In genomic region chr3:170982733-170983132, GRCh38 we compare ENCODE assay signal across 19 cellular contexts. TPM values are rescaled to one million over a fixed set of nuclear protein-coding genes. Genes with fewer than 3 reads are reported as not detected.
A peak's percentile ranks its signal among the peaks of the same experiment; 100 is the strongest.
DNase-seq lines count a peak whose midpoint lies in the region; ATAC-seq and TF ChIP-seq lines count a peak whose summit lies in the region.
"Had no signal": no experiment of that assay in that cellular context is flagged by ENCODE, and none has a peak within 500 bp of the region (broad histone marks: within the 10 kb centered on the region; RNA-seq: fewer than 3 reads in every experiment).

No MANE protein-coding gene starts in this region.

- H3K27me3 Mint-ChIP-seq in Caco-2 (ENCODE audit: insufficient read depth, unreplicated experiment): no peaks in the 10 kb centered on the region
- peaks cover 12% of the 10 kb centered on the region for H3K27me3 Mint-ChIP-seq in activated CD4-positive, alpha-beta T cell treated with anti-CD3 and anti-CD28 coated beads, Interleukin-2, amount 10 ng/mL, durations not matched to agents 7 days and 5 days

- H3K4me1 Mint-ChIP-seq in Caco-2 (ENCODE audit: low read depth, unreplicated experiment): peaks cover 9% of the 10 kb centered on the region
- H3K4me1 Mint-ChIP-seq in activated CD4-positive, alpha-beta T cell treated with anti-CD3 and anti-CD28 coated beads, Interleukin-2, amount 10 ng/mL, durations not matched to agents 7 days and 5 days: no peaks in the 10 kb centered on the region

- H3K4me1 ChIP-seq in Caco-2: no peaks in the 10 kb centered on the region
- H3K4me1 ChIP-seq: foreskin keratinocyte had no signal

- H3K9me3 Mint-ChIP-seq in Caco-2 (ENCODE audit: unreplicated experiment): peaks cover 10% of the 10 kb centered on the region
- H3K9me3 Mint-ChIP-seq in activated CD4-positive, alpha-beta T cell treated with anti-CD3 and anti-CD28 coated beads, Interleukin-2, amount 10 ng/mL, durations not matched to agents 7 days and 5 days: no peaks in the 10 kb centered on the region
- H3K9me3 Mint-ChIP-seq: activated T-cell treated with anti-CD3 and anti-CD28 coated beads, Interleukin-2, amount 50 U/mL, for 72 hours had no signal

- POLR2A ChIA-PET in Caco-2 (lab: Charles Lee): no interaction called here
- POLR2A ChIA-PET in activated CD4-positive, alpha-beta T cell treated with anti-CD3 and anti-CD28 coated beads, Interleukin-2, amount 10 ng/mL, durations not matched to agents 7 days and 5 days (lab: Charles Lee): no interaction called here

- intact Hi-C loops in Caco-2 (cut with micrococcal nuclease; ENCODE audit: unreplicated experiment): no loop called here

- no peaks in the 10 kb centered on the region for H3K27me3 ChIP-seq in Caco-2 (replicated peaks; ENCODE audit: control insufficient read depth, insufficient read depth, low read length)
- H3K27me3 ChIP-seq: foreskin keratinocyte had no signal

- H3K36me3 Mint-ChIP-seq in Caco-2 (ENCODE audit: insufficient read depth, unreplicated experiment): peaks cover 4% of the 10 kb centered on the region
- no peaks in the 10 kb centered on the region for H3K36me3 Mint-ChIP-seq in activated CD4-positive, alpha-beta T cell treated with anti-CD3 and anti-CD28 coated beads, Interleukin-2, amount 10 ng/mL, durations not matched to agents 7 days and 5 days (ENCODE audit: low read depth)

- no peaks in the 10 kb centered on the region for H3K36me3 ChIP-seq in Caco-2 (ENCODE audit: control insufficient read depth, insufficient read depth, low read length)

- 0 out of 2 replicates have a peak, but pooled peaks cover 3% of the 10 kb centered on the region for H3K9me3 ChIP-seq in Caco-2

- CTCF ChIA-PET in Caco-2 (lab: Charles Lee): no interaction called here
- CTCF ChIA-PET in activated CD4-positive, alpha-beta T cell treated with anti-CD3 and anti-CD28 coated beads, Interleukin-2, amount 10 ng/mL, durations not matched to agents 7 days and 5 days (lab: Charles Lee): no interaction called here

- no TSS peak for BruUV-seq in Caco-2 (replicated peaks; lab: Mats Ljungman, UMichigan)

- DNase-seq in NCI-H187 (lab: John Stamatoyannopoulos, UW) (no peak), Caco-2 (no peak), NCI-H2171 (lab: John Stamatoyannopoulos, UW) (no peak)
- DNase-seq in activated CD4-positive, alpha-beta T cell treated with anti-CD3 and anti-CD28 coated beads, Interleukin-2, amount 10 ng/mL, durations not matched to agents 7 days and 5 days: no peak
- DNase-seq: activated T-cell treated with anti-CD3 and anti-CD28 coated beads, Interleukin-2, amount 50 U/mL, for 72 hours; foreskin keratinocyte; GDM1; KG1; NCI-H1930; stimulated activated CD4-positive, alpha-beta T cell treated with anti-CD3 and anti-CD28 coated beads, Interleukin-4, amount 100 ng/mL, for 4 hours had no signal

- no peak overlapping the region for H3K4me3 ChIP-seq in Caco-2 (ENCODE audit: low read depth, low read length)

- ATAC-seq in GM19025 (IDR thresholded peaks at IDR 0.05; ENCODE audit: low read depth, unreplicated experiment) (peak; percentile 89), GM21576 (IDR thresholded peaks at IDR 0.05; ENCODE audit: unreplicated experiment) (peak; percentile 85), HG03039 (IDR thresholded peaks at IDR 0.05; ENCODE audit: unreplicated experiment) (peak; percentile 71), HG03575 (IDR thresholded peaks at IDR 0.05; ENCODE audit: extremely low read depth, insufficient number of reproducible peaks, low FRiP score, unreplicated experiment) (peak; percentile 87)
- ATAC-seq: activated T-cell treated with anti-CD3 and anti-CD28 coated beads, Interleukin-2, amount 50 U/mL, for 72 hours; foreskin keratinocyte had no signal

- H3K27ac Mint-ChIP-seq in Caco-2 (ENCODE audit: unreplicated experiment): no peak overlapping the region
- H3K27ac Mint-ChIP-seq in activated CD4-positive, alpha-beta T cell treated with anti-CD3 and anti-CD28 coated beads, Interleukin-2, amount 10 ng/mL, durations not matched to agents 7 days and 5 days: no peak overlapping the region
- H3K27ac Mint-ChIP-seq: activated T-cell treated with anti-CD3 and anti-CD28 coated beads, Interleukin-2, amount 50 U/mL, for 72 hours had no signal

- no peak for TF ChIP-seq CTCF in Caco-2 (IDR thresholded peaks at IDR 0.05; ENCODE audit: insufficient read depth in 1 of 2, low read depth in 1 of 2, low read length in 1 of 2, severe bottlenecking in 1 of 2, unreplicated experiment in 1 of 2)

- no peak overlapping the region for H3K4me3 Mint-ChIP-seq in Caco-2 (ENCODE audit: unreplicated experiment)
- H3K4me3 Mint-ChIP-seq in activated CD4-positive, alpha-beta T cell treated with anti-CD3 and anti-CD28 coated beads, Interleukin-2, amount 10 ng/mL, durations not matched to agents 7 days and 5 days: no peak overlapping the region
- H3K4me3 Mint-ChIP-seq: activated T-cell treated with anti-CD3 and anti-CD28 coated beads, Interleukin-2, amount 50 U/mL, for 72 hours had no signal

RNA-seq across cellular contexts. Expression of gene SLC2A2, which starts 43.8 kb away (rescaled TPM):
- 4.0 and 4.6 TPM in 2 replicates for total RNA-seq in Caco-2 (2022)
- not detected for total RNA-seq in activated CD4-positive, alpha-beta T cell treated with anti-CD3 and anti-CD28 coated beads, Interleukin-2, amount 10 ng/mL, durations not matched to agents 7 days and 5 days
- total RNA-seq: activated T-cell treated with anti-CD3 and anti-CD28 coated beads, Interleukin-2, amount 50 U/mL, for 72 hours; astrocyte; foreskin keratinocyte; H4; mononuclear cell; posterior vena cava; subcutaneous adipose tissue had no signal
